In genomic region chr6:13274707-13275434, GRCh38 we compare ENCODE assay signal across 1 cellular context.
A peak's percentile ranks its signal among the peaks of the same experiment; 100 is the strongest.
TF ChIP-seq lines count a peak whose summit lies in the region.

No MANE protein-coding gene starts in this region.

TF ChIP-seq in K562, 482 proteins besides CTCF, POLR2A, EP300 and RAD21 (continued from another document):
- TF ChIP-seq SPI1 (IDR thresholded peaks at IDR 0.05; ENCODE audit: borderline replicate concordance, low read depth, low read length) (peak; percentile 65), ZNF165 (CRISPR knock-in tag; IDR thresholded peaks at IDR 0.05; ENCODE audit: borderline replicate concordance) (0 out of 2 replicates have a peak, but pooled peaks have one; percentile 12), HDAC8 (tag; IDR thresholded peaks at IDR 0.05) (peak; percentile 34; the same call in 1 of the 2 replicates), BRCA1 (IDR thresholded peaks at IDR 0.05) (no peak), BRCA1 (CRISPR knock-in tag; IDR thresholded peaks at IDR 0.05) (0 out of 2 replicates have a peak, but pooled peaks have one; percentile 66), TAF1 (IDR thresholded peaks at IDR 0.05; ENCODE audit: control insufficient read depth, extremely low read depth, insufficient read depth, low read length, severe bottlenecking) (peak; percentile 5), TRIM24 (IDR thresholded peaks at IDR 0.05) (no peak), E2F8 (IDR thresholded peaks at IDR 0.05; ENCODE audit: low read depth, partially characterized antibody) (no peak), ATF7 (IDR thresholded peaks at IDR 0.05) (peak; percentile 56), NR4A1 (CRISPR knock-in tag; IDR thresholded peaks at IDR 0.05) (no peak), NR4A1 (tag; IDR thresholded peaks at IDR 0.05) (peak; percentile 73; the same call in 1 of the 2 replicates), MAZ (CRISPR knock-in tag; conservative IDR thresholded peaks at IDR 0.05 in 1 of 2, IDR thresholded peaks at IDR 0.05 in 1 of 2) (peak in 1 of 2 experiments; percentile 28; a peak in 1 of 4 replicates), CEBPB (tag; IDR thresholded peaks at IDR 0.05) (0 out of 2 replicates have a peak, but pooled peaks have one; percentile 28), ZNF75A (CRISPR knock-in tag; IDR thresholded peaks at IDR 0.05) (no peak), NFRKB (IDR thresholded peaks at IDR 0.05; ENCODE audit: low read depth) (peak; percentile 7; the same call in 1 of the 2 replicates), ZNF583 (CRISPR knock-in tag; IDR thresholded peaks at IDR 0.05) (0 out of 2 replicates have a peak, but pooled peaks have one; percentile 46), CEBPG (CRISPR knock-in tag; IDR thresholded peaks at IDR 0.05) (0 out of 2 replicates have a peak, but pooled peaks have one; percentile 50), CEBPG (tag; conservative IDR thresholded peaks at IDR 0.05 in 1 of 2, IDR thresholded peaks at IDR 0.05 in 1 of 2) (peak in 1 of 2 experiments; percentile 61; a peak in 2 of 4 replicates), JUND (IDR thresholded peaks at IDR 0.05; ENCODE audit: borderline replicate concordance, low read depth, low read length) (no peak), JUND (tag; IDR thresholded peaks at IDR 0.05; ENCODE audit: borderline replicate concordance, low read depth, low read length) (peak; percentile 14; the same call in 1 of the 3 replicates), RCOR1 (IDR thresholded peaks at IDR 0.05; ENCODE audit: borderline replicate concordance in 1 of 2, low read depth in 2 of 2, low read length in 2 of 2) (no peak), NR2F6 (CRISPR knock-in tag; IDR thresholded peaks at IDR 0.05) (0 out of 2 replicates have a peak, but pooled peaks have one; percentile 24), CHAMP1 (IDR thresholded peaks at IDR 0.05) (0 out of 2 replicates have a peak, but pooled peaks have one; percentile 51), TAF7 (tag; IDR thresholded peaks at IDR 0.05) (0 out of 2 replicates have a peak, but pooled peaks have one; percentile 4), CREB3 (tag; conservative IDR thresholded peaks at IDR 0.05; ENCODE audit: low read depth) (peak; percentile 54; the same call in 1 of the 2 replicates), MTA3 (IDR thresholded peaks at IDR 0.05; ENCODE audit: borderline replicate concordance) (peak; percentile 38), FOXA3 (CRISPR knock-in tag; conservative IDR thresholded peaks at IDR 0.05 in 1 of 2, IDR thresholded peaks at IDR 0.05 in 1 of 2) (peak in 1 of 2 experiments; percentile 46; a peak in 1 of 4 replicates), ZNF76 (CRISPR knock-in tag; IDR thresholded peaks at IDR 0.05; ENCODE audit: borderline replicate concordance) (0 out of 2 replicates have a peak, but pooled peaks have one; percentile 33), CREB1 (IDR thresholded peaks at IDR 0.05) (peak; percentile 29), CREB1 (CRISPR knock-in tag; IDR thresholded peaks at IDR 0.05) (0 out of 2 replicates have a peak, but pooled peaks have one; percentile 12)
- TF ChIP-seq, protein P1, sequence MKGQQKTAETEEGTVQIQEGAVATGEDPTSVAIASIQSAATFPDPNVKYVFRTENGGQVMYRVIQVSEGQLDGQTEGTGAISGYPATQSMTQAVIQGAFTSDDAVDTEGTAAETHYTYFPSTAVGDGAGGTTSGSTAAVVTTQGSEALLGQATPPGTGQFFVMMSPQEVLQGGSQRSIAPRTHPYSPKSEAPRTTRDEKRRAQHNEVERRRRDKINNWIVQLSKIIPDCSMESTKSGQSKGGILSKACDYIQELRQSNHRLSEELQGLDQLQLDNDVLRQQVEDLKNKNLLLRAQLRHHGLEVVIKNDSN (CRISPR knock-in tag; IDR thresholded peaks at IDR 0.05): 0 out of 2 replicates have a peak, but pooled peaks have one; percentile 32
- TF ChIP-seq, protein P2, sequence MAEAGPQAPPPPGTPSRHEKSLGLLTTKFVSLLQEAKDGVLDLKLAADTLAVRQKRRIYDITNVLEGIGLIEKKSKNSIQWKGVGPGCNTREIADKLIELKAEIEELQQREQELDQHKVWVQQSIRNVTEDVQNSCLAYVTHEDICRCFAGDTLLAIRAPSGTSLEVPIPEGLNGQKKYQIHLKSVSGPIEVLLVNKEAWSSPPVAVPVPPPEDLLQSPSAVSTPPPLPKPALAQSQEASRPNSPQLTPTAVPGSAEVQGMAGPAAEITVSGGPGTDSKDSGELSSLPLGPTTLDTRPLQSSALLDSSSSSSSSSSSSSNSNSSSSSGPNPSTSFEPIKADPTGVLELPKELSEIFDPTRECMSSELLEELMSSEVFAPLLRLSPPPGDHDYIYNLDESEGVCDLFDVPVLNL (CRISPR knock-in tag; IDR thresholded peaks at IDR 0.05; ENCODE audit: low read depth): 0 out of 2 replicates have a peak, but pooled peaks have one; percentile 13
- TF ChIP-seq, protein P3, sequence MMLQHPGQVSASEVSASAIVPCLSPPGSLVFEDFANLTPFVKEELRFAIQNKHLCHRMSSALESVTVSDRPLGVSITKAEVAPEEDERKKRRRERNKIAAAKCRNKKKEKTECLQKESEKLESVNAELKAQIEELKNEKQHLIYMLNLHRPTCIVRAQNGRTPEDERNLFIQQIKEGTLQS (IDR thresholded peaks at IDR 0.05): peak; percentile 51; the same call in 1 of the 2 replicates
- TF ChIP-seq, protein P3 (CRISPR knock-in tag; conservative IDR thresholded peaks at IDR 0.05): no peak
TF ChIP-seq in K562: peak in this region for 27.
